19 cellular contexts compared by ENCODE assay signal in genomic region chr11:44403587-44404322, GRCh38.
"Had no signal": no experiment of that assay in that cellular context is flagged by ENCODE, and none has a peak within 500 bp of the region (broad histone marks: within the 10 kb centered on the region; RNA-seq: fewer than 3 reads in every experiment).

No MANE protein-coding gene starts in this region.

- DNase-seq: cortex of kidney; dorsolateral prefrontal cortex; effector memory CD8-positive, alpha-beta T cell; glutamatergic neuron; immature natural killer cell; left ventricle myocardium inferior; lower lobe of right lung; midbrain; naive B cell; nephron progenitor cell; psoas muscle; retina; right lobe of liver; stimulated activated CD4-positive, alpha-beta T cell treated with anti-CD3 and anti-CD28 coated beads, Interleukin-4, amount 100 ng/mL, for 24 hours; stimulated activated naive CD8-positive, alpha-beta T cell treated with anti-CD3 and anti-CD28 coated beads, Interleukin-15, amount 100 ng/mL, for 72 hours; testis had no signal

- H3K4me1 Mint-ChIP-seq: immature natural killer cell; stimulated activated naive CD8-positive, alpha-beta T cell treated with anti-CD3 and anti-CD28 coated beads, Interleukin-15, amount 100 ng/mL, for 72 hours had no signal

- H3K27ac Mint-ChIP-seq: effector memory CD8-positive, alpha-beta T cell; immature natural killer cell; memory B cell; naive B cell; nephron progenitor cell; stimulated activated memory B cell treated with anti-CD40 and anti-IgM and Interleukin-4, amounts not matched to agents 10 μg/mL and 1 μg/mL and 100 μg/mL, for 72 hours; stimulated activated naive CD8-positive, alpha-beta T cell treated with anti-CD3 and anti-CD28 coated beads, Interleukin-15, amount 100 ng/mL, for 72 hours had no signal

- ATAC-seq: effector memory CD8-positive, alpha-beta T cell; gastroesophageal sphincter; lower lobe of right lung; psoas muscle; right lobe of liver; stimulated activated memory B cell treated with anti-CD40 and anti-IgM and Interleukin-4, amounts not matched to agents 10 μg/mL and 1 μg/mL and 100 μg/mL, for 72 hours; stimulated activated naive CD8-positive, alpha-beta T cell treated with anti-CD3 and anti-CD28 coated beads, Interleukin-15, amount 100 ng/mL, for 72 hours had no signal

- H3K9me3 Mint-ChIP-seq: effector memory CD8-positive, alpha-beta T cell; immature natural killer cell; memory B cell; nephron progenitor cell; stimulated activated memory B cell treated with anti-CD40 and anti-IgM and Interleukin-4, amounts not matched to agents 10 μg/mL and 1 μg/mL and 100 μg/mL, for 72 hours; stimulated activated naive CD8-positive, alpha-beta T cell treated with anti-CD3 and anti-CD28 coated beads, Interleukin-15, amount 100 ng/mL, for 72 hours had no signal

- H3K4me3 Mint-ChIP-seq: effector memory CD8-positive, alpha-beta T cell; immature natural killer cell; memory B cell; naive B cell; nephron progenitor cell; stimulated activated memory B cell treated with anti-CD40 and anti-IgM and Interleukin-4, amounts not matched to agents 10 μg/mL and 1 μg/mL and 100 μg/mL, for 72 hours; stimulated activated naive CD8-positive, alpha-beta T cell treated with anti-CD3 and anti-CD28 coated beads, Interleukin-15, amount 100 ng/mL, for 72 hours had no signal

- H3K36me3 Mint-ChIP-seq: immature natural killer cell; memory B cell; naive B cell; stimulated activated memory B cell treated with anti-CD40 and anti-IgM and Interleukin-4, amounts not matched to agents 10 μg/mL and 1 μg/mL and 100 μg/mL, for 72 hours had no signal
